16 cellular contexts compared by ENCODE assay signal in the genomic region with DNA sequence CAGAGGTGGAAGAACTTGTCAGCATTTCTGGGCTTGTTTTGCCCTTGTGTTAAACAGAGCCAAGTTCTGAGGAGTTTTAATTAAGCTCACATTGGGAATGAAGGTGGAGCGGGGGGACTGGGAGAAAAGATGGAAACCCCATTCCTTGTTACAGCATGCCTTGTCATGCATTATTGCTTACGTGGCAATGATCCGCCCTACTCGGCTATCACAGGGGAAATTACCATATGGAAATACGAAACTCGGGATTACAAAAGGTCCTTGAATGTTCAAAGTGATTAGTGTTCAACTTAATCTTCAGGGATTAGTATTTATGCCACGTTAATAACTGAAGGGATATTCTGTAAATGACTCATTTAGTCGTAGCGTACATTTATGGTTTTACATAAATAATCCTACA.
DNase-seq lines count a peak whose midpoint lies in the region; ATAC-seq, FAIRE-seq and TF ChIP-seq lines count a peak whose summit lies in the region.
"Had no signal": no experiment of that assay in that cellular context is flagged by ENCODE, and none has a peak within 500 bp of the region (broad histone marks: within the 10 kb centered on the region; RNA-seq: fewer than 3 reads in every experiment).

No MANE protein-coding gene starts in this region.

- H4K20me1 ChIP-seq in K562 (replicated peaks; ENCODE audit: control insufficient read depth, insufficient read depth, low read length) (no peaks in the 10 kb centered on the region), keratinocyte (ENCODE audit: control insufficient read depth, extremely low read depth, insufficient read depth, low read length) (no peaks in the 10 kb centered on the region)

- CTCF ChIA-PET in K562 (lab: Yijun Ruan, JAX; ENCODE audit: low intra/inter-chr PET ratio), result no interaction called here

- no peaks in the 10 kb centered on the region; the same call in 2 of the 3 replicates for H3K36me3 ChIP-seq in K562 (ENCODE audit: control insufficient read depth, insufficient read depth, low read length)
- no peaks in the 10 kb centered on the region for H3K36me3 ChIP-seq in keratinocyte (ENCODE audit: control insufficient read depth in 2 of 2, extremely low read depth in 1 of 2, insufficient read depth in 2 of 2, low read length in 2 of 2)
- no peaks in the 10 kb centered on the region for H3K36me3 ChIP-seq in spleen

- H3K27ac ChIP-seq in K562 (ENCODE audit: extremely low read depth, low read depth, low read length) (no peak overlapping the region), keratinocyte (ENCODE audit: control insufficient read depth, insufficient read depth, low read length) (no peak overlapping the region), spleen (no peak overlapping the region)
- H3K27ac ChIP-seq: C4-2B had no signal

- H3K9me3 ChIP-seq in K562 (replicated peaks; ENCODE audit: control insufficient read depth, insufficient read depth, low read depth, low read length) (no peaks in the 10 kb centered on the region), keratinocyte (ENCODE audit: control insufficient read depth, low read depth, low read length) (no peaks in the 10 kb centered on the region), spleen (no peaks in the 10 kb centered on the region)

- H3K4me1 ChIP-seq in K562 (replicated peaks in 1 of 2; ENCODE audit: control insufficient read depth in 2 of 2, insufficient read depth in 2 of 2, low read length in 2 of 2), result peaks cover 5 to 15% of the 10 kb centered on the region in 2 experiments; a peak in 4 of 5 replicates
- peaks cover 6% of the 10 kb centered on the region for H3K4me1 ChIP-seq in keratinocyte (ENCODE audit: control insufficient read depth, extremely low read depth, insufficient read depth, low read length)
- H3K4me1 ChIP-seq in spleen, result no peaks in the 10 kb centered on the region

- ATAC-seq in K562 (no peak), GM18519 (IDR thresholded peaks at IDR 0.05; ENCODE audit: low FRiP score, unreplicated experiment) (no peak), GM21360 (IDR thresholded peaks at IDR 0.05; ENCODE audit: unreplicated experiment) (no peak)

- BruUV-seq in K562 (replicated peaks; lab: Mats Ljungman, UMichigan), result no TSS peak

- dilution Hi-C loops in keratinocyte (cut with MboI; ENCODE audit: extremely low pct_ligation_motif_present, low sequenced_read_pairs), result no loop called here

- no peaks in the 10 kb centered on the region for H3K9me1 ChIP-seq in K562 (ENCODE audit: control insufficient read depth, insufficient read depth, low read length)
- H3K9me1 ChIP-seq in keratinocyte (ENCODE audit: control insufficient read depth, extremely low read depth, insufficient read depth, low read length), result no peaks in the 10 kb centered on the region

- TF ChIP-seq POLR2A in K562 (conservative IDR thresholded peaks at IDR 0.05) (no peak), spleen (IDR thresholded peaks at IDR 0.05) (no peak)

- TF ChIP-seq EP300 in K562 (IDR thresholded peaks at IDR 0.05; ENCODE audit: low read length), result no peak

- TF ChIP-seq RAD21 in K562 (CRISPR knock-in tag; conservative IDR thresholded peaks at IDR 0.05 in 1 of 2, IDR thresholded peaks at IDR 0.05 in 1 of 2), result no peak

- DNase-seq in D721Med (ENCODE audit: insufficient read length, low spot score) (no peak), HCEC 1CT (peak; percentile 34), K562 (ENCODE audit: extremely low read depth in 1 of 4, low spot score in 3 of 4) (no peak), keratinocyte (ENCODE audit: low read depth, low spot score) (no peak), DMS114 treated with DMSO at 0.1 percent for 48 hours (lab: John Stamatoyannopoulos, UW; ENCODE audit: unreplicated experiment) (no peak), spleen (no peak)
- DNase-seq: DMS153, EL, HFFc6, NCI-H1105 treated with DMSO at 0.1 percent for 48 hours, NCI-H187, NCI-H226, NCI-H774 had no signal

- H3K79me2 ChIP-seq in K562 (ENCODE audit: control insufficient read depth, insufficient read depth, low read length) (no peaks in the 10 kb centered on the region), keratinocyte (ENCODE audit: control insufficient read depth, insufficient read depth, low read length) (no peaks in the 10 kb centered on the region)

- peak; percentile 96 for FAIRE-seq in D721Med (lab: Jason Lieb, UNC)
- no peak for FAIRE-seq in K562 (lab: Jason Lieb, UNC)
- FAIRE-seq in keratinocyte (lab: Jason Lieb, UNC), result peak; percentile 52

- H3K4me3 ChIP-seq in K562 (no peak overlapping the region), keratinocyte (ENCODE audit: control insufficient read depth in 2 of 3, extremely low read depth in 1 of 3, insufficient read depth in 2 of 3, low read depth in 1 of 3, low read length in 3 of 3) (no peak overlapping the region), spleen (no peak overlapping the region)

- no peak overlapping the region for H3K4me2 ChIP-seq in K562 (ENCODE audit: insufficient read depth, low read length)
- peak overlapping the region; percentile 43 for H3K4me2 ChIP-seq in keratinocyte (ENCODE audit: control insufficient read depth, extremely low read depth, insufficient read depth, low read depth, low read length)

- TF ChIP-seq CTCF in D721Med (IDR thresholded peaks at IDR 0.05; ENCODE audit: insufficient read depth, missing control alignments) (no peak), K562 (IDR thresholded peaks at IDR 0.05 in 2 of 3, conservative IDR thresholded peaks at IDR 0.05 in 1 of 3; ENCODE audit: insufficient read depth in 2 of 3, low read depth in 1 of 3, low read length in 3 of 3) (no peak), keratinocyte (optimal IDR thresholded peaks at IDR 0.05 in 1 of 3, IDR thresholded peaks at IDR 0.05 in 1 of 3, conservative IDR thresholded peaks at IDR 0.05 in 1 of 3; ENCODE audit: extremely low read depth in 1 of 3, insufficient read depth in 2 of 3, low read length in 3 of 3) (no peak), spleen (IDR thresholded peaks at IDR 0.05 in 8 of 11, conservative IDR thresholded peaks at IDR 0.05 in 3 of 11) (no peak)

- no peak overlapping the region for H2AFZ ChIP-seq in K562 (ENCODE audit: low read depth, low read length)
- no peak overlapping the region for H2AFZ ChIP-seq in keratinocyte (ENCODE audit: control insufficient read depth, low read length)

- H3K9ac ChIP-seq in K562 (ENCODE audit: insufficient read depth in 1 of 2, low read depth in 2 of 2, low read length in 2 of 2), result no peak overlapping the region
- no peak overlapping the region for H3K9ac ChIP-seq in keratinocyte (ENCODE audit: control insufficient read depth, extremely low read depth, insufficient read depth, low read length)

- intact Hi-C loops in K562 (cut with micrococcal nuclease), result no loop called here
- intact Hi-C loops in spleen (cut with DNase I; ENCODE audit: low total_unique reads), result no loop called here

- H3K27me3 ChIP-seq in K562 (ENCODE audit: control insufficient read depth in 2 of 2, insufficient read depth in 2 of 2, low read length in 2 of 2) (no peaks in the 10 kb centered on the region), keratinocyte (ENCODE audit: control insufficient read depth, extremely low read depth, insufficient read depth, low read length) (no peaks in the 10 kb centered on the region), spleen (replicated peaks in 1 of 7) (no peaks in the 10 kb centered on the region)

- in situ Hi-C loops in K562 (cut with MboI), result no loop called here

- WGBS in K562 (ENCODE audit: insufficient coverage, low coverage, missing lambda C conversion rate), result 67% methylated on average over 9 of the region's 9 CpGs
- WGBS in spleen, 5 donors, result 82 to 90% (median 85%) methylated on average over 9 of the region's 9 CpGs

- POLR2A ChIA-PET in K562 (lab: Yijun Ruan, JAX), result no interaction called here

TF ChIP-seq in K562, 482 proteins besides CTCF, POLR2A, EP300 and RAD21:
- TF ChIP-seq HIVEP1 (CRISPR knock-in tag; IDR thresholded peaks at IDR 0.05), result no peak
- TF ChIP-seq KHSRP (IDR thresholded peaks at IDR 0.05), result no peak
- TF ChIP-seq ZNF316 (IDR thresholded peaks at IDR 0.05), result peak; percentile 15; the same call in 1 of the 2 replicates
- TF ChIP-seq ZNF143 (CRISPR knock-in tag; IDR thresholded peaks at IDR 0.05), result no peak
- no peak for TF ChIP-seq HBP1 (CRISPR knock-in tag; IDR thresholded peaks at IDR 0.05)
- no peak for TF ChIP-seq ZNF232 (CRISPR knock-in tag; IDR thresholded peaks at IDR 0.05)
- peak; percentile 14; the same call in 1 of the 2 replicates for TF ChIP-seq C11orf30 (IDR thresholded peaks at IDR 0.05; ENCODE audit: low read depth)
- no peak for TF ChIP-seq ZNF644 (tag; IDR thresholded peaks at IDR 0.05; ENCODE audit: low read depth)
- TF ChIP-seq E2F4 (CRISPR knock-in tag; IDR thresholded peaks at IDR 0.05; ENCODE audit: low read depth), result no peak
